3 cellular contexts compared by ENCODE assay signal in the genomic region with DNA sequence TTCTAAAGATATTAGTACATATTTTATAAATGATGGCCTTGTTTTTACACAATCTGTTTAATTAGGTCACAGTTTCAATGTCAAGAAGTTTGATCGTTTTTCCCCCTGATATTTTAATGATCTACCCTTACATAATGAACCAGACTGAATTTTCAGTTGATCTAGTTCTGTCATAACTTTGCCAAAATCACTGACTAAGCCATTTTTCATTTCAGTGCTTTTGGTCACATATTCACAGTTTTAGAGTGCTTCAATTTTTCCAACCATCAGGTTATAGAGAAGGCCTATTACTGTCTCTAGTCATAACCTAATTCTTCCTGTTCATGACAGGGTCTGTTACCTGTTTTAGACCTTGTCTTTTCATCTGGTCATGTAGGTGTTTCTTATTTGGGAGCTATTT.
TF ChIP-seq lines count a peak whose summit lies in the region.

No MANE protein-coding gene starts in this region.

TF ChIP-seq in HepG2, 621 proteins besides CTCF, POLR2A, EP300 and RAD21:
- peak; percentile 57 to 64; a peak in 3 of 4 replicates for TF ChIP-seq MAFK (conservative IDR thresholded peaks at IDR 0.05 in 1 of 2, IDR thresholded peaks at IDR 0.05 in 1 of 2; ENCODE audit: low read length in 2 of 2)
- no peak for TF ChIP-seq RFX3 (CRISPR knock-in tag; IDR thresholded peaks at IDR 0.05)
- peak; percentile 31 for TF ChIP-seq MAFF (IDR thresholded peaks at IDR 0.05; ENCODE audit: low read depth, low read length)
- TF ChIP-seq ZNF326 (CRISPR knock-in tag; IDR thresholded peaks at IDR 0.05; ENCODE audit: borderline replicate concordance): no peak
- TF ChIP-seq ZNF605 (CRISPR knock-in tag; IDR thresholded peaks at IDR 0.05): no peak

TF ChIP-seq in A549, 52 proteins besides CTCF, POLR2A, EP300 and RAD21:
- TF ChIP-seq MAFK (IDR thresholded peaks at IDR 0.05; ENCODE audit: partially characterized antibody) (peak; percentile 45), SREBF2 (IDR thresholded peaks at IDR 0.05) (no peak), NPAS2 (CRISPR knock-in tag; IDR thresholded peaks at IDR 0.05; ENCODE audit: borderline replicate concordance) (no peak), MYC (IDR thresholded peaks at IDR 0.05; ENCODE audit: borderline replicate concordance, low read length) (no peak)

TF ChIP-seq in IMR-90, 13 proteins besides CTCF, POLR2A, EP300 and RAD21:
- TF ChIP-seq MAFK (IDR thresholded peaks at IDR 0.05; ENCODE audit: low read depth, low read length): peak; percentile 30; the same call in 1 of the 2 replicates
- TF ChIP-seq MAZ (IDR thresholded peaks at IDR 0.05; ENCODE audit: borderline replicate concordance, low read depth, low read length): no peak
- TF ChIP-seq, protein P1, sequence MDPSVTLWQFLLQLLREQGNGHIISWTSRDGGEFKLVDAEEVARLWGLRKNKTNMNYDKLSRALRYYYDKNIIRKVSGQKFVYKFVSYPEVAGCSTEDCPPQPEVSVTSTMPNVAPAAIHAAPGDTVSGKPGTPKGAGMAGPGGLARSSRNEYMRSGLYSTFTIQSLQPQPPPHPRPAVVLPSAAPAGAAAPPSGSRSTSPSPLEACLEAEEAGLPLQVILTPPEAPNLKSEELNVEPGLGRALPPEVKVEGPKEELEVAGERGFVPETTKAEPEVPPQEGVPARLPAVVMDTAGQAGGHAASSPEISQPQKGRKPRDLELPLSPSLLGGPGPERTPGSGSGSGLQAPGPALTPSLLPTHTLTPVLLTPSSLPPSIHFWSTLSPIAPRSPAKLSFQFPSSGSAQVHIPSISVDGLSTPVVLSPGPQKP (IDR thresholded peaks at IDR 0.05; ENCODE audit: borderline replicate concordance, low read depth, low read length): no peak
